Comparison of ENCODE assay signal across 12 cellular contexts in genomic region chr5:34848230-34848629, GRCh38. TPM values are rescaled to one million over a fixed set of nuclear protein-coding genes. Genes with fewer than 3 reads are reported as not detected.
"Had no signal": no experiment of that assay in that cellular context is flagged by ENCODE, and none has a peak within 500 bp of the region (broad histone marks: within the 10 kb centered on the region; RNA-seq: fewer than 3 reads in every experiment).

No MANE protein-coding gene starts in this region.

- H3K4me3 Mint-ChIP-seq: HFFc6 had no signal

- ATAC-seq: HCT116, K562 had no signal

- FAIRE-seq: K562 had no signal

- DNase-seq: GM23248, GOT3, H7, HFFc6, IMR-90, KG1 had no signal

- H3K4me1 ChIP-seq: HAP-1 had no signal

- H3K36me3 ChIP-seq: HAP-1 had no signal

- H3K27ac Mint-ChIP-seq: HFFc6 had no signal

- H3K9me3 ChIP-seq: HAP-1 had no signal

- H3K4me3 ChIP-seq: GM23248, HAP-1, K562 had no signal

- H3K27ac ChIP-seq: GM23248, HL-60 had no signal

- H3K9me3 Mint-ChIP-seq: HFFc6 had no signal

RNA-seq across cellular contexts. Expression of gene TTC23L, which starts 9.3 kb away (rescaled TPM):
- total RNA-seq: H4, HFFc6, HT1080 had no signal
- polyA plus RNA-seq: GM23248, IMR-90 had no signal
